Comparison of ENCODE assay signal across 15 cellular contexts in the genomic region with DNA sequence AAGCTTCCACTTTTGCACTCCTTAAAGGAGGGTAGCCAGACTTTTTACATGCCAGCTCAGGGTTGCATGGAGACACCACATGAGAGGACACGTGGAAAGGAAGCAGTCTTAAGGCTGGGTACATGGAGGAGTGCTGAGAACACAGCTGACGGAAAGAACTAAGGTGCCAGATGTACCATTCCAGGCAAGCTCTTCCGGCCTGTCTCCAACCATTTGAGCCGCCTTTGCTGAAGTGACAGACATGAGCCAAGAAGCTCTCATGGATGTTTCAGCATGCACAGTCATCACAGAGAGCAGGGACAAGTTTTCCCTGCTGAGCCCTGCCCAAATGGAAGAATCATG.
"Had no signal": no experiment of that assay in that cellular context is flagged by ENCODE, and none has a peak within 500 bp of the region (broad histone marks: within the 10 kb centered on the region; RNA-seq: fewer than 3 reads in every experiment).

No MANE protein-coding gene starts in this region.

- ATAC-seq: activated T-helper 17 cell treated with anti-CD3 and anti-CD28 coated beads, Interleukin-2, amount 50 U/mL, for 72 hours had no signal

- H3K4me1 ChIP-seq: tibial artery, vagina had no signal

- H3K4me3 ChIP-seq: coronary artery, ovary, smooth muscle cell, tibial artery, vagina had no signal

- DNase-seq: activated CD4-positive, alpha-beta T cell treated with anti-CD3 and anti-CD28 coated beads, Interleukin-2, amount 10 ng/mL, durations not matched to agents 7 days and 5 days; activated CD4-positive, CD25-positive, alpha-beta regulatory T cell; activated CD8-positive, alpha-beta memory T cell treated with anti-CD3 and anti-CD28 coated beads for 24 hours; activated naive CD4-positive, alpha-beta T cell treated with anti-CD3 and anti-CD28 coated beads for 36 hours; central memory CD4-positive, alpha-beta T cell; effector CD4-positive, alpha-beta T cell; mesenchymal stem cell; ovary; retina; T-helper 2 cell; tibial artery had no signal

- H3K9me3 ChIP-seq: ovary, tibial artery, vagina had no signal

- H3K27me3 ChIP-seq: ovary, tibial artery, vagina had no signal

- H3K27ac ChIP-seq: coronary artery, ovary, tibial artery, vagina had no signal

- H3K36me3 ChIP-seq: ovary, tibial artery, vagina had no signal
